Comparison of ENCODE assay signal across 9 cellular contexts in genomic region chr1:39082140-39082799, GRCh38. TPM values are rescaled to one million over a fixed set of nuclear protein-coding genes. Genes with fewer than 3 reads are reported as not detected.
DNase-seq lines count a peak whose midpoint lies in the region; ATAC-seq and TF ChIP-seq lines count a peak whose summit lies in the region.
"Had no signal": no experiment of that assay in that cellular context is flagged by ENCODE, and none has a peak within 500 bp of the region (broad histone marks: within the 10 kb centered on the region; RNA-seq: fewer than 3 reads in every experiment).

No MANE protein-coding gene starts in this region.

- no peak overlapping the region for H3K27ac Mint-ChIP-seq in activated T-cell treated with anti-CD3 and anti-CD28 coated beads, Interleukin-2, amount 50 U/mL, for 72 hours

- H3K27me3 ChIP-seq in right lobe of liver (no peaks in the 10 kb centered on the region), tibial artery (peaks cover 0 to 12% of the 10 kb centered on the region in 2 donors)

- DNase-seq in activated T-cell treated with anti-CD3 and anti-CD28 coated beads, Interleukin-2, amount 50 U/mL, for 72 hours: no peak
- no peak for DNase-seq in activated T-cell treated with anti-CD3 and anti-CD28 coated beads, Interleukin-2, amount 50 U/mL, for 1 hour
- DNase-seq in astrocyte of the cerebellum (ENCODE audit: low read depth) (no peak), right lobe of liver (peak in 1 of 3 donors; percentile 16), tibial artery (no peak), HT-29 (ENCODE audit: low spot score) (no peak)
- DNase-seq: NCI-H524 treated with DMSO at 0.1 percent for 48 hours had no signal

- peak overlapping the region; percentile 66 to 72 for H3K4me3 Mint-ChIP-seq in activated T-cell treated with anti-CD3 and anti-CD28 coated beads, Interleukin-2, amount 50 U/mL, for 72 hours

- peak overlapping the region; percentile 41 for H3K4me3 ChIP-seq in astrocyte of the cerebellum (ENCODE audit: low read depth, low read length)
- peak overlapping the region; percentile 33 to 52 (median 34) for H3K4me3 ChIP-seq in right lobe of liver
- peak overlapping the region; percentile 52 to 63 for H3K4me3 ChIP-seq in tibial artery

- peaks cover 53% of the 10 kb centered on the region for H3K27me3 Mint-ChIP-seq in activated T-cell treated with anti-CD3 and anti-CD28 coated beads, Interleukin-2, amount 50 U/mL, for 72 hours (ENCODE audit: low read depth)

- H3K36me3 Mint-ChIP-seq in activated T-cell treated with anti-CD3 and anti-CD28 coated beads, Interleukin-2, amount 50 U/mL, for 72 hours (ENCODE audit: insufficient read depth in 2 of 2): no peaks in the 10 kb centered on the region

- H3K4me1 ChIP-seq in right lobe of liver (peaks cover 0 to 4% (median 0%) of the 10 kb centered on the region in 4 donors), tibial artery (peaks cover 0 to 37% (median 28%) of the 10 kb centered on the region in 4 donors)

- intact Hi-C loops in right lobe of liver (cut with DNase I) (no loop called here), tibial artery (cut with DNase I; ENCODE audit: low total_unique reads) (no loop called here)

- H3K9me3 ChIP-seq in right lobe of liver (no peaks in the 10 kb centered on the region), tibial artery (no peaks in the 10 kb centered on the region)

- no peaks in the 10 kb centered on the region for H3K36me3 ChIP-seq in right lobe of liver
- H3K36me3 ChIP-seq in tibial artery: no peaks in the 10 kb centered on the region

- H3K4me1 Mint-ChIP-seq in activated T-cell treated with anti-CD3 and anti-CD28 coated beads, Interleukin-2, amount 50 U/mL, for 72 hours (ENCODE audit: low read depth): peaks cover 19% of the 10 kb centered on the region

- TF ChIP-seq CTCF in astrocyte of the cerebellum (IDR thresholded peaks at IDR 0.05; ENCODE audit: low read depth, low read length, missing control alignments) (no peak), right lobe of liver (IDR thresholded peaks at IDR 0.05) (no peak), tibial artery (IDR thresholded peaks at IDR 0.05) (no peak)

- 49% methylated on average over 6 of the region's 17 CpGs for WGBS in right lobe of liver (ENCODE audit: insufficient coverage, low coverage, low lambda C conversion rate, missing lambda C conversion rate)

- TF ChIP-seq POLR2A in right lobe of liver (IDR thresholded peaks at IDR 0.05): no peak

- in situ Hi-C loops in astrocyte of the cerebellum (cut with HindIII; ENCODE audit: low sequenced_read_pairs): loop anchor here (25.0 kb wide), 1 partner anchor 220 kb away; the partner anchor contains the start of genes MYCBP and RRAGC

- ATAC-seq in activated T-cell treated with anti-CD3 and anti-CD28 coated beads, Interleukin-2, amount 50 U/mL, for 72 hours (replicated peaks in 1 of 2): no peak
- no peak for ATAC-seq in right lobe of liver
- no peak for ATAC-seq in HG03469 (IDR thresholded peaks at IDR 0.05; ENCODE audit: unreplicated experiment)
- ATAC-seq in GM21825 (IDR thresholded peaks at IDR 0.05; ENCODE audit: unreplicated experiment): no peak

- no peaks in the 10 kb centered on the region for H3K9me3 Mint-ChIP-seq in activated T-cell treated with anti-CD3 and anti-CD28 coated beads, Interleukin-2, amount 50 U/mL, for 72 hours

- H3K27ac ChIP-seq in right lobe of liver (no peak overlapping the region), tibial artery (peak overlapping the region in 1 of 2 donors; percentile 27)

RNA-seq across cellular contexts. Expression of gene NDUFS5, which starts 56.1 kb away (rescaled TPM):
- total RNA-seq in activated T-cell treated with anti-CD3 and anti-CD28 coated beads, Interleukin-2, amount 50 U/mL, for 72 hours: 10 to 100 TPM; 88.7 to 89.1 TPM
- total RNA-seq in right lobe of liver: 100 to 1,000 TPM in 2 of 6 experiments, 10 to 100 TPM in 4; 86.2 to 352 (median 90.0) TPM
- total RNA-seq in HT-29 (2014; rRNA removed; shearing (Covaris generic)): 427 and 450 TPM in 2 replicates
